ENCODE assay signal across 20 cellular contexts in genomic region chr3:181614878-181615277, GRCh38.
"Had no signal": no experiment of that assay in that cellular context is flagged by ENCODE, and none has a peak within 500 bp of the region (broad histone marks: within the 10 kb centered on the region; RNA-seq: fewer than 3 reads in every experiment).

No MANE protein-coding gene starts in this region.

- H3K36me3 ChIP-seq: esophagus muscularis mucosa, gastrocnemius medialis, heart right ventricle, left ventricle myocardium inferior, lower lobe of right lung, neutrophil, right atrium auricular region, sigmoid colon, stomach, thyroid gland had no signal

- ATAC-seq: gastrocnemius medialis, heart right ventricle, left cardiac atrium, lower lobe of right lung had no signal

- H3K27me3 ChIP-seq: esophagus muscularis mucosa, gastrocnemius medialis, heart right ventricle, neutrophil, right atrium auricular region, sigmoid colon, stomach, thyroid gland had no signal

- H3K27ac ChIP-seq: esophagus muscularis mucosa, gastrocnemius medialis, heart right ventricle, left ventricle myocardium inferior, lower lobe of right lung, neutrophil, right atrium auricular region, sigmoid colon, skin epidermis, stomach, thyroid gland had no signal

- DNase-seq: cortex of kidney; effector memory CD4-positive, alpha-beta T cell; gastrocnemius medialis; heart right ventricle; immature natural killer cell; left cardiac atrium; left ventricle myocardium inferior; lower lobe of right lung; mesendoderm; naive B cell; posterior cingulate gyrus; sigmoid colon; stimulated activated CD4-positive, alpha-beta T cell treated with anti-CD3 and anti-CD28 coated beads, Interleukin-2, amount 100 ng/mL, for 24 hours; stimulated activated naive CD4-positive, alpha-beta T cell; stomach; thyroid gland had no signal

- H3K4me3 ChIP-seq: esophagus muscularis mucosa, gastrocnemius medialis, heart right ventricle, left ventricle myocardium inferior, lower lobe of right lung, right atrium auricular region, sigmoid colon, skin epidermis, stomach, thyroid gland had no signal

- H3K4me1 ChIP-seq: heart right ventricle, left ventricle myocardium inferior, lower lobe of right lung, right atrium auricular region, sigmoid colon, stomach, thyroid gland had no signal

- H3K9me3 ChIP-seq: esophagus muscularis mucosa, gastrocnemius medialis, heart right ventricle, left ventricle myocardium inferior, lower lobe of right lung, neutrophil, right atrium auricular region, sigmoid colon, stomach, thyroid gland had no signal
